Comparison of ENCODE assay signal across 20 cellular contexts in genomic region chr14:50759800-50760543, GRCh38.
"Had no signal": no experiment of that assay in that cellular context is flagged by ENCODE, and none has a peak within 500 bp of the region (broad histone marks: within the 10 kb centered on the region; RNA-seq: fewer than 3 reads in every experiment).

No MANE protein-coding gene starts in this region.

- H3K27ac ChIP-seq: sigmoid colon, stomach, thyroid gland, vagina had no signal

- H3K27me3 Mint-ChIP-seq: activated naive CD8-positive, alpha-beta T cell treated with anti-CD3 and anti-CD28 coated beads for 36 hours; progenitor cell of endocrine pancreas had no signal

- H3K27me3 ChIP-seq: cardiac muscle cell, sigmoid colon, stomach, thyroid gland, vagina had no signal

- ATAC-seq: left lobe of liver, natural killer cell had no signal

- H3K9me3 Mint-ChIP-seq: activated naive CD8-positive, alpha-beta T cell treated with anti-CD3 and anti-CD28 coated beads for 36 hours; natural killer cell had no signal

- H3K9me3 ChIP-seq: sigmoid colon, stomach, thyroid gland, vagina had no signal

- H3K27ac Mint-ChIP-seq: activated naive CD8-positive, alpha-beta T cell treated with anti-CD3 and anti-CD28 coated beads for 36 hours; progenitor cell of endocrine pancreas had no signal

- H3K4me1 ChIP-seq: sigmoid colon, thyroid gland had no signal

- H3K4me1 Mint-ChIP-seq: natural killer cell had no signal

- H3K4me3 ChIP-seq: cardiac muscle cell, coronary artery, sigmoid colon, stomach, thyroid gland, vagina had no signal

- DNase-seq: activated CD4-positive, alpha-beta T cell treated with anti-CD3 and anti-CD28 coated beads for 48 hours; activated effector memory CD4-positive, alpha-beta T cell treated with Interleukin-2 at 50 U/mL for 16 hours; activated naive CD8-positive, alpha-beta T cell treated with anti-CD3 and anti-CD28 coated beads for 36 hours; activated T-cell treated with anti-CD3 and anti-CD28 coated beads for 4 hours; effector CD4-positive, alpha-beta T cell; foreskin melanocyte; head of caudate nucleus; mammary epithelial cell; natural killer cell; occipital lobe; sigmoid colon; stimulated activated CD4-positive, alpha-beta T cell treated with anti-CD3 and anti-CD28 coated beads, Interleukin-2, amount 100 ng/mL, for 24 hours; stomach; T-helper 9 cell; thyroid gland had no signal

- H3K4me3 Mint-ChIP-seq: activated naive CD8-positive, alpha-beta T cell treated with anti-CD3 and anti-CD28 coated beads for 36 hours; natural killer cell had no signal
